In genomic region chr5:168417731-168418429, GRCh38 we compare ENCODE assay signal across 19 cellular contexts.
"Had no signal": no experiment of that assay in that cellular context is flagged by ENCODE, and none has a peak within 500 bp of the region (broad histone marks: within the 10 kb centered on the region; RNA-seq: fewer than 3 reads in every experiment).

No MANE protein-coding gene starts in this region.

- DNase-seq: activated CD4-positive, alpha-beta T cell treated with anti-CD3 and anti-CD28 coated beads for 48 hours; activated naive CD4-positive, alpha-beta T cell treated with anti-CD3 and anti-CD28 coated beads for 36 hours; activated T-cell treated with anti-CD3 and anti-CD28 coated beads for 4 hours; adrenal gland; brain microvascular endothelial cell; esophagus squamous epithelium; foreskin fibroblast; naive B cell; occipital lobe; sigmoid colon; stimulated activated CD4-positive, alpha-beta T cell treated with anti-CD3 and anti-CD28 coated beads, Interleukin-4, amount 100 ng/mL, for 1 hour; tibial artery had no signal

- FAIRE-seq: keratinocyte had no signal

- H3K27ac Mint-ChIP-seq: activated naive CD4-positive, alpha-beta T cell treated with anti-CD3 and anti-CD28 coated beads for 36 hours; activated T-helper 17 cell treated with anti-CD3 and anti-CD28 coated beads, Interleukin-2, amount 50 U/mL, for 72 hours; mesothelial cell of epicardium; naive B cell; T-helper 1 cell treated with Interleukin-12 subunit alpha and Interleukin-12 subunit beta and Interleukin-4 antibody, amounts not matched to agents 30 μg/mL and 1 μg/mL, for 36 hours; WTC11 had no signal

- H3K9me3 Mint-ChIP-seq: activated naive CD4-positive, alpha-beta T cell treated with anti-CD3 and anti-CD28 coated beads for 36 hours; activated T-helper 17 cell treated with anti-CD3 and anti-CD28 coated beads, Interleukin-2, amount 50 U/mL, for 72 hours; mesothelial cell of epicardium; T-helper 1 cell treated with Interleukin-12 subunit alpha and Interleukin-12 subunit beta and Interleukin-4 antibody, amounts not matched to agents 30 μg/mL and 1 μg/mL, for 36 hours; WTC11 had no signal

- H3K4me3 Mint-ChIP-seq: activated naive CD4-positive, alpha-beta T cell treated with anti-CD3 and anti-CD28 coated beads for 36 hours; activated T-helper 17 cell treated with anti-CD3 and anti-CD28 coated beads, Interleukin-2, amount 50 U/mL, for 72 hours; mesothelial cell of epicardium; T-helper 1 cell treated with Interleukin-12 subunit alpha and Interleukin-12 subunit beta and Interleukin-4 antibody, amounts not matched to agents 30 μg/mL and 1 μg/mL, for 36 hours; WTC11 had no signal

- ATAC-seq: activated T-helper 17 cell treated with anti-CD3 and anti-CD28 coated beads, Interleukin-2, amount 50 U/mL, for 72 hours; WTC11 had no signal

- H3K36me3 Mint-ChIP-seq: naive B cell had no signal

- H3K36me3 ChIP-seq: adrenal gland, brain microvascular endothelial cell, prostate gland, sigmoid colon, vagina had no signal

- H3K27me3 ChIP-seq: adrenal gland, brain microvascular endothelial cell, esophagus squamous epithelium, sigmoid colon, tibial artery, vagina had no signal

- H3K4me1 Mint-ChIP-seq: activated T-helper 17 cell treated with anti-CD3 and anti-CD28 coated beads, Interleukin-2, amount 50 U/mL, for 72 hours; mesothelial cell of epicardium; naive B cell; WTC11 had no signal

- H3K27me3 Mint-ChIP-seq: activated T-helper 17 cell treated with anti-CD3 and anti-CD28 coated beads, Interleukin-2, amount 50 U/mL, for 72 hours had no signal

- H3K4me1 ChIP-seq: adrenal gland, esophagus squamous epithelium, prostate gland, sigmoid colon, tibial artery, vagina had no signal

- H3K4me3 ChIP-seq: adrenal gland, esophagus squamous epithelium, prostate gland, sigmoid colon, tibial artery, vagina had no signal

- H3K9me3 ChIP-seq: adrenal gland, esophagus squamous epithelium, prostate gland, sigmoid colon, tibial artery, vagina had no signal

- H3K27ac ChIP-seq: adrenal gland, brain microvascular endothelial cell, esophagus squamous epithelium, prostate gland, sigmoid colon, tibial artery, vagina had no signal
